Comparison of ENCODE assay signal across 8 cellular contexts in the genomic region with DNA sequence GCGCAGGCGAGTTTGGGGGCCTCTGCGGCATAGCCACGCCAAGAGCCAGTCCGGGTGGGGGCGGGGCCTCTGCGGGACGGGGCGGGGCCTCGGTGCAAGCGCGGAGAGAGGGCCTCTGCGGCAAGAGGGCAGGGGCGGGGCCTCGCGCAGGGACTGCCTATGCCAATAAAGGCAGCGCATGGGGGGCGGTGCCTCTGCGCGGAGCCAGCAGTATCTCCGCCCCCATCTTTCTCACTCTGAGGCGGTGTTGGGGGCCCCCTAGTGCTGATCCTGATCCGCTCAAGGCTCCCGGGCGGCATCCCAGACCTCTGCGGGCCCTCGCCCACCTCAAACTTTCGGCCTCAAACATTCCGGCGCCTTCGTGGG. TPM values are rescaled to one million over a fixed set of nuclear protein-coding genes. Genes with fewer than 3 reads are reported as not detected.
A peak's percentile ranks its signal among the peaks of the same experiment; 100 is the strongest.
DNase-seq lines count a peak whose midpoint lies in the region; ATAC-seq and TF ChIP-seq lines count a peak whose summit lies in the region.

No MANE protein-coding gene starts in this region.

- TF ChIP-seq CTCF in AG09319 (IDR thresholded peaks at IDR 0.05; ENCODE audit: low read depth, low read length) (peak; percentile 47), endodermal cell (conservative IDR thresholded peaks at IDR 0.05) (peak; percentile 60)

- no peaks in the 10 kb centered on the region for H3K9me3 ChIP-seq in endodermal cell (ENCODE audit: control insufficient read depth, low read length)

- H3K4me1 ChIP-seq in endodermal cell (ENCODE audit: control insufficient read depth, insufficient read depth, low read length) = no peaks in the 10 kb centered on the region

- H3K27ac Mint-ChIP-seq in endodermal cell (no peak overlapping the region), naive B cell (peak overlapping the region in 1 of 6 donors; percentile 85)
- no peak overlapping the region for H3K27ac Mint-ChIP-seq in stimulated activated effector memory CD8-positive, alpha-beta T cell treated with anti-CD3 and anti-CD28 coated beads, Interleukin-12 subunit alpha, Interleukin-12 subunit beta, amount 100 ng/mL, for 72 hours

- H3K27me3 Mint-ChIP-seq in endodermal cell (ENCODE audit: insufficient read depth) (peaks cover 86% of the 10 kb centered on the region), naive B cell (peaks cover 56 to 83% (median 80%) of the 10 kb centered on the region in 3 donors)

- no peak overlapping the region for H3K4me3 Mint-ChIP-seq in endodermal cell
- peak overlapping the region in 4 of 8 donors; percentile 19 to 77 (median 69) for H3K4me3 Mint-ChIP-seq in naive B cell
- peak overlapping the region; percentile 71 for H3K4me3 Mint-ChIP-seq in stimulated activated effector memory CD8-positive, alpha-beta T cell treated with anti-CD3 and anti-CD28 coated beads, Interleukin-12 subunit alpha, Interleukin-12 subunit beta, amount 100 ng/mL, for 72 hours

- no peak overlapping the region for H3K9ac ChIP-seq in endodermal cell (ENCODE audit: extremely low read depth, low read length, poor library complexity, severe bottlenecking)

- H3K27me3 ChIP-seq in endodermal cell (ENCODE audit: control insufficient read depth, insufficient read depth, low read length, poor library complexity, severe bottlenecking) = peaks cover 76% of the 10 kb centered on the region

- H3K4me1 Mint-ChIP-seq in endodermal cell (peaks cover 4% of the 10 kb centered on the region), naive B cell (peaks cover 11 to 19% (median 16%) of the 10 kb centered on the region in 3 donors)
- H3K4me1 Mint-ChIP-seq in stimulated activated effector memory CD8-positive, alpha-beta T cell treated with anti-CD3 and anti-CD28 coated beads, Interleukin-12 subunit alpha, Interleukin-12 subunit beta, amount 100 ng/mL, for 72 hours = peaks cover 13% of the 10 kb centered on the region

- ATAC-seq in GM19467 (IDR thresholded peaks at IDR 0.05; ENCODE audit: unreplicated experiment) (peak; percentile 61), naive B cell (ENCODE audit: low read depth in 2 of 2) (peak; percentile 91 to 94)
- ATAC-seq in stimulated activated effector memory CD8-positive, alpha-beta T cell treated with anti-CD3 and anti-CD28 coated beads, Interleukin-12 subunit alpha, Interleukin-12 subunit beta, amount 100 ng/mL, for 72 hours = peak; percentile 94

- no peaks in the 10 kb centered on the region for H3K9me3 Mint-ChIP-seq in endodermal cell
- peaks cover 0 to 4% (median 0%) of the 10 kb centered on the region in 7 donors for H3K9me3 Mint-ChIP-seq in naive B cell
- no peaks in the 10 kb centered on the region for H3K9me3 Mint-ChIP-seq in stimulated activated effector memory CD8-positive, alpha-beta T cell treated with anti-CD3 and anti-CD28 coated beads, Interleukin-12 subunit alpha, Interleukin-12 subunit beta, amount 100 ng/mL, for 72 hours

- H3K36me3 Mint-ChIP-seq in endodermal cell (ENCODE audit: low read depth) (no peaks in the 10 kb centered on the region), naive B cell (no peaks in the 10 kb centered on the region)
- no peaks in the 10 kb centered on the region for H3K36me3 Mint-ChIP-seq in stimulated activated effector memory CD8-positive, alpha-beta T cell treated with anti-CD3 and anti-CD28 coated beads, Interleukin-12 subunit alpha, Interleukin-12 subunit beta, amount 100 ng/mL, for 72 hours

- 9 to 13% methylated on average over 21 to 31 of the region's 31 CpGs for WGBS in endodermal cell (ENCODE audit: insufficient coverage in 1 of 2, insufficient read length in 1 of 2), 2 experiments

- H3K27ac ChIP-seq in endodermal cell (ENCODE audit: low read depth, low read length) = no peak overlapping the region

- peak; percentile 41 for DNase-seq in AG09319 (ENCODE audit: extremely low read depth, low read depth)
- peak; percentile 87 to 93 (median 92) for DNase-seq in NCI-H1417 (lab: John Stamatoyannopoulos, UW)
- DNase-seq in activated CD8-positive, alpha-beta memory T cell treated with anti-CD3 and anti-CD28 coated beads for 48 hours (ENCODE audit: low read depth in 2 of 3, low spot score in 2 of 3) = peak; percentile 53 to 68 (median 67)
- peak; percentile 98 for DNase-seq in endodermal cell
- DNase-seq in naive B cell = peak; percentile 54
- DNase-seq in stimulated activated effector memory CD8-positive, alpha-beta T cell treated with anti-CD3 and anti-CD28 coated beads, Interleukin-12 subunit alpha, Interleukin-12 subunit beta, amount 100 ng/mL, for 72 hours (ENCODE audit: low spot score in 2 of 2) = peak; percentile 62 to 85
- DNase-seq in SHP77 (lab: John Stamatoyannopoulos, UW) = no peak

- no peaks in the 10 kb centered on the region for H3K36me3 ChIP-seq in endodermal cell (ENCODE audit: control insufficient read depth, insufficient read depth, low read length)

- no peak overlapping the region for H3K4me3 ChIP-seq in endodermal cell (ENCODE audit: low read length)

RNA-seq across cellular contexts. Expression of gene GPRIN1, which starts 9.2 kb away (rescaled TPM):
- 1 to 10 TPM; 4.5 to 4.9 TPM for total RNA-seq in endodermal cell
- polyA plus RNA-seq in endodermal cell (2013, experiment 1 of 2) = 10.4 TPM
- polyA plus RNA-seq in endodermal cell (2013, experiment 2 of 2) = 10.0 TPM
- under 1 TPM in 5 of 6 donors, not detected in 1; 0.08 to 0.65 (median 0.16) TPM for polyA plus RNA-seq in naive B cell (ENCODE audit: low read depth in 6 of 6)

RNA-seq across cellular contexts. Expression of gene SNCB, which starts 11.1 kb away (rescaled TPM):
- 1 to 10 TPM in 1 of 2 donors, under 1 TPM in 1; 0.22 to 1.8 TPM for total RNA-seq in endodermal cell
- polyA plus RNA-seq in endodermal cell (2013, experiment 1 of 2) = 0.25 TPM
- polyA plus RNA-seq in endodermal cell (2013, experiment 2 of 2) = 0.58 TPM
- 1 to 10 TPM in 3 of 6 donors, under 1 TPM in 2, not detected in 1; 0.34 to 1.1 (median 1.0) TPM for polyA plus RNA-seq in naive B cell (ENCODE audit: low read depth in 6 of 6)

RNA-seq across cellular contexts. Expression of gene EIF4E1B, which starts 11.3 kb away (rescaled TPM):
- 1 to 10 TPM; 1.4 to 2.0 TPM for total RNA-seq in endodermal cell
- polyA plus RNA-seq in endodermal cell (2013, experiment 1 of 2) = 0.82 TPM
- not detected for polyA plus RNA-seq in endodermal cell (2013, experiment 2 of 2)
- polyA plus RNA-seq in naive B cell (ENCODE audit: low read depth in 6 of 6) = not detected

RNA-seq across cellular contexts. Expression of gene TSPAN17, which starts 28.1 kb away (rescaled TPM):
- 10 to 100 TPM; 49.3 to 50.3 TPM for total RNA-seq in endodermal cell
- polyA plus RNA-seq in endodermal cell (2013, experiment 1 of 2) = 35.5 TPM
- polyA plus RNA-seq in endodermal cell (2013, experiment 2 of 2) = 34.8 TPM
- 10 to 100 TPM; 11.9 to 22.8 (median 18.5) TPM for polyA plus RNA-seq in naive B cell (ENCODE audit: low read depth in 6 of 6)

Comparison
In these comparisons a context has a peak if more than half of its experiments do, and no peak if none do; other contexts are left out.
1. DNase-seq: peak in AG09319 (single experiment), NCI-H1417 (3 of 3), activated CD8-positive, alpha-beta memory T cell treated with anti-CD3 and anti-CD28 coated beads for 48 hours (3 of 3), endodermal cell (single experiment), naive B cell (single experiment) and stimulated activated effector memory CD8-positive, alpha-beta T cell treated with anti-CD3 and anti-CD28 coated beads, Interleukin-12 subunit alpha, Interleukin-12 subunit beta, amount 100 ng/mL, for 72 hours (2 of 2); none in SHP77 (0 of 2).
2. Peak in every context shown above with its lines, with median percentiles within 50 percentile points of each other: ATAC-seq.